8 cellular contexts compared by ENCODE assay signal in genomic region chr14:97458302-97459137, GRCh38.
DNase-seq lines count a peak whose midpoint lies in the region; ATAC-seq lines count a peak whose summit lies in the region.

No MANE protein-coding gene starts in this region.

- H3K9me3 ChIP-seq in CD4-positive, CD25-positive, alpha-beta regulatory T cell (ENCODE audit: control insufficient read depth in 2 of 2, low read length in 2 of 2): peaks cover 8 to 16% of the 10 kb centered on the region in 2 experiments
- peaks cover 8 to 10% of the 10 kb centered on the region in 2 donors for H3K9me3 ChIP-seq in muscle layer of duodenum (ENCODE audit: control insufficient read depth in 1 of 2, low read length in 2 of 2)

- peaks cover 0 to 8% (median 1%) of the 10 kb centered on the region in 7 donors for H3K9me3 Mint-ChIP-seq in CD4-positive, CD25-positive, alpha-beta regulatory T cell
- H3K9me3 Mint-ChIP-seq in central memory CD8-positive, alpha-beta T cell: no peaks in the 10 kb centered on the region
- peaks cover 11% of the 10 kb centered on the region for H3K9me3 Mint-ChIP-seq in stimulated activated effector memory CD8-positive, alpha-beta T cell treated with anti-CD3 and anti-CD28 coated beads, Interleukin-12 subunit alpha, Interleukin-12 subunit beta, amount 100 ng/mL, for 72 hours

- peaks cover 0 to 62% (median 42%) of the 10 kb centered on the region in 4 donors for H3K4me1 Mint-ChIP-seq in CD4-positive, CD25-positive, alpha-beta regulatory T cell
- H3K4me1 Mint-ChIP-seq in central memory CD8-positive, alpha-beta T cell: peaks cover 55% of the 10 kb centered on the region
- H3K4me1 Mint-ChIP-seq in stimulated activated effector memory CD8-positive, alpha-beta T cell treated with anti-CD3 and anti-CD28 coated beads, Interleukin-12 subunit alpha, Interleukin-12 subunit beta, amount 100 ng/mL, for 72 hours: peaks cover 58% of the 10 kb centered on the region

- peak; percentile 69 to 95 (median 85) for DNase-seq in CD4-positive, CD25-positive, alpha-beta regulatory T cell
- DNase-seq in activated CD4-positive, CD25-positive, alpha-beta regulatory T cell treated with anti-CD3 and anti-CD28 coated beads, Interleukin-2, amount 50 U/mL, for 16 hours (ENCODE audit: low read depth, low spot score): peak; percentile 63
- DNase-seq in central memory CD8-positive, alpha-beta T cell (ENCODE audit: low spot score in 2 of 2): peak; percentile 56 to 80
- DNase-seq in stimulated activated effector memory CD8-positive, alpha-beta T cell treated with anti-CD3 and anti-CD28 coated beads, Interleukin-12 subunit alpha, Interleukin-12 subunit beta, amount 100 ng/mL, for 72 hours (ENCODE audit: low spot score in 2 of 2): peak; percentile 58 to 87

- H3K4me3 ChIP-seq in CD4-positive, CD25-positive, alpha-beta regulatory T cell (ENCODE audit: low read depth, low read length): peak overlapping the region; percentile 89
- peak overlapping the region; percentile 43 to 53 for H3K4me3 ChIP-seq in muscle layer of duodenum (ENCODE audit: low read depth in 1 of 2, low read length in 2 of 2)

- ATAC-seq in CD4-positive, CD25-positive, alpha-beta regulatory T cell (ENCODE audit: low read depth in 2 of 2): peak; percentile 79 to 86
- ATAC-seq in central memory CD8-positive, alpha-beta T cell (replicated peaks; ENCODE audit: extremely low read depth, poor library complexity, severe bottlenecking): peak; percentile 84
- peak; percentile 80 for ATAC-seq in stimulated activated effector memory CD8-positive, alpha-beta T cell treated with anti-CD3 and anti-CD28 coated beads, Interleukin-12 subunit alpha, Interleukin-12 subunit beta, amount 100 ng/mL, for 72 hours
- ATAC-seq in HG03432 (IDR thresholded peaks at IDR 0.05; ENCODE audit: unreplicated experiment): no peak
- ATAC-seq in GM19023 (IDR thresholded peaks at IDR 0.05; ENCODE audit: unreplicated experiment): no peak
- no peak for ATAC-seq in GM21360 (IDR thresholded peaks at IDR 0.05; ENCODE audit: unreplicated experiment)

- no peaks in the 10 kb centered on the region for H3K27me3 Mint-ChIP-seq in CD4-positive, CD25-positive, alpha-beta regulatory T cell
- no peaks in the 10 kb centered on the region for H3K27me3 Mint-ChIP-seq in central memory CD8-positive, alpha-beta T cell

- H3K27ac ChIP-seq in CD4-positive, CD25-positive, alpha-beta regulatory T cell (ENCODE audit: insufficient read depth, low read length, poor library complexity, severe bottlenecking): peak overlapping the region; percentile 91
- peak overlapping the region; percentile 27 for H3K27ac ChIP-seq in muscle layer of duodenum (ENCODE audit: low read length)

- no peaks in the 10 kb centered on the region for H3K27me3 ChIP-seq in CD4-positive, CD25-positive, alpha-beta regulatory T cell (ENCODE audit: control insufficient read depth, insufficient read depth, low read length)
- H3K27me3 ChIP-seq in muscle layer of duodenum (ENCODE audit: low read depth, low read length): no peaks in the 10 kb centered on the region

- peak overlapping the region; percentile 85 to 96 (median 94) for H3K4me3 Mint-ChIP-seq in CD4-positive, CD25-positive, alpha-beta regulatory T cell
- peak overlapping the region; percentile 81 for H3K4me3 Mint-ChIP-seq in central memory CD8-positive, alpha-beta T cell
- H3K4me3 Mint-ChIP-seq in stimulated activated effector memory CD8-positive, alpha-beta T cell treated with anti-CD3 and anti-CD28 coated beads, Interleukin-12 subunit alpha, Interleukin-12 subunit beta, amount 100 ng/mL, for 72 hours: peak overlapping the region; percentile 88

- peaks cover 25% of the 10 kb centered on the region for H3K36me3 ChIP-seq in CD4-positive, CD25-positive, alpha-beta regulatory T cell (ENCODE audit: control insufficient read depth, insufficient read depth, low read length)
- no peaks in the 10 kb centered on the region for H3K36me3 ChIP-seq in muscle layer of duodenum (ENCODE audit: control insufficient read depth in 1 of 2, insufficient read depth in 2 of 2, low read length in 2 of 2)

- peaks cover 41% of the 10 kb centered on the region for H3K4me1 ChIP-seq in CD4-positive, CD25-positive, alpha-beta regulatory T cell (ENCODE audit: control insufficient read depth, insufficient read depth, low read length, poor library complexity, severe bottlenecking)
- H3K4me1 ChIP-seq in muscle layer of duodenum (ENCODE audit: control insufficient read depth in 1 of 2, insufficient read depth in 2 of 2, low read length in 2 of 2): peaks cover 0 to 11% of the 10 kb centered on the region in 2 donors

- peaks cover 27% of the 10 kb centered on the region for H3K36me3 Mint-ChIP-seq in CD4-positive, CD25-positive, alpha-beta regulatory T cell
- H3K36me3 Mint-ChIP-seq in central memory CD8-positive, alpha-beta T cell (ENCODE audit: insufficient read depth): peaks cover 10% of the 10 kb centered on the region
- peaks cover 28% of the 10 kb centered on the region for H3K36me3 Mint-ChIP-seq in stimulated activated effector memory CD8-positive, alpha-beta T cell treated with anti-CD3 and anti-CD28 coated beads, Interleukin-12 subunit alpha, Interleukin-12 subunit beta, amount 100 ng/mL, for 72 hours

- H3K27ac Mint-ChIP-seq in CD4-positive, CD25-positive, alpha-beta regulatory T cell: peak overlapping the region; percentile 98 to 99 (median 99)
- H3K27ac Mint-ChIP-seq in central memory CD8-positive, alpha-beta T cell (ENCODE audit: low read depth): peak overlapping the region; percentile 94
- H3K27ac Mint-ChIP-seq in stimulated activated effector memory CD8-positive, alpha-beta T cell treated with anti-CD3 and anti-CD28 coated beads, Interleukin-12 subunit alpha, Interleukin-12 subunit beta, amount 100 ng/mL, for 72 hours: peak overlapping the region; percentile 98

Comparison
In these comparisons a context has a peak if more than half of its experiments do, and no peak if none do; other contexts are left out.
1. ATAC-seq: peak in CD4-positive, CD25-positive, alpha-beta regulatory T cell (2 of 2), central memory CD8-positive, alpha-beta T cell (single experiment) and stimulated activated effector memory CD8-positive, alpha-beta T cell treated with anti-CD3 and anti-CD28 coated beads, Interleukin-12 subunit alpha, Interleukin-12 subunit beta, amount 100 ng/mL, for 72 hours (single experiment); none in HG03432 (single experiment), GM19023 (single experiment) and GM21360 (single experiment).
2. Peak in every context shown above with its lines, with median percentiles within 50 percentile points of each other: DNase-seq, H3K27ac Mint-ChIP-seq and H3K4me3 Mint-ChIP-seq.